Comparison of ENCODE assay signal across 11 cellular contexts in the genomic region with DNA sequence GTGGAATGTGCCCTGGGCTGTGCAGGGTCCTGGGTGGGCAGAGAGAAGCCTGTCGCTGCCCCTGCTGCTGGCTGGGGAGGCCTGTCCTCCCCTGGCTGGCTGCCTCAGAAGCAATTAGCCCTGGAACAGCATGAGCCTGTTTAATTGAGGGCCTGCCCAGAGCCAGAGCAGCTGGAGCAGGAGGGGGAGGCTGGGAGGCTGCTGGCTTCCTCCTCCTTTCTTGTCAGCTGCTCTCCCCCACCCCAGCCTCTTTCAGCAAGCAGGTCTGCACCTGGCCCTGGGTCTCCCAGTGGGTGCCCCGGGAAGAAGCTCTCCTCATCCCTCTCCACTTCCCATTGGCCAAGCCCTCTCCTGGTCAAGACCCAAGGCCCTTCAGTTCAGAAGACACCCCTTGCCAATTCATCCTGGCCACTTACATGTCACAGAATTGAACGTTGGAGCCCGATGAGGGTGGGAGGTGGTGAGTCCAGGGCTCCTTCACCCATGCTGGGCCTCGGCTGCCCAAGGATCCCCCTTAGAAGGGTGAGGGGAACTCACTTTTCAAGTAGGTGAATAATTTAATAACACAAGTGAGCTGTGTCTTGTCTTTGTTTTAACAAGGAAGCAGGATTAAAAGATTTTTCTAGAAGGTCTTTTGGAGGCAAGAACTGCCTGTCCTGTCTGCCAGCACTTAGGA. TPM values are rescaled to one million over a fixed set of nuclear protein-coding genes. Genes with fewer than 3 reads are reported as not detected.
DNase-seq lines count a peak whose midpoint lies in the region; ATAC-seq and TF ChIP-seq lines count a peak whose summit lies in the region.
"Had no signal": no experiment of that assay in that cellular context is flagged by ENCODE, and none has a peak within 500 bp of the region (broad histone marks: within the 10 kb centered on the region; RNA-seq: fewer than 3 reads in every experiment).

No MANE protein-coding gene starts in this region.

- peak overlapping the region; percentile 33 for H3K9ac ChIP-seq in NT2/D1 (ENCODE audit: insufficient read length, low read depth)

- H3K36me3 ChIP-seq in NT2/D1 (ENCODE audit: insufficient read depth, insufficient read length, low read length) (peaks cover 47% of the 10 kb centered on the region), hepatocyte (replicated peaks; ENCODE audit: insufficient read depth, low read depth) (no peaks in the 10 kb centered on the region), MG63 (peaks cover 49% of the 10 kb centered on the region)

- TF ChIP-seq CTCF in hepatocyte (IDR thresholded peaks at IDR 0.05; ENCODE audit: poor library complexity), result no peak

- H3K36me3 Mint-ChIP-seq in activated T-cell treated with anti-CD3 and anti-CD28 coated beads, Interleukin-2, amount 50 U/mL, for 24 hours (ENCODE audit: low read depth), result peaks cover 45% of the 10 kb centered on the region

- peaks cover 18% of the 10 kb centered on the region for H3K4me1 ChIP-seq in NT2/D1 (ENCODE audit: insufficient read depth, insufficient read length)
- peaks cover 13% of the 10 kb centered on the region for H3K4me1 ChIP-seq in hepatocyte (ENCODE audit: insufficient read depth)

- H3K79me2 ChIP-seq in hepatocyte, result no peaks in the 10 kb centered on the region

- no peak overlapping the region for H2AFZ ChIP-seq in hepatocyte

- peak overlapping the region; percentile 66 for H3K27ac Mint-ChIP-seq in activated T-cell treated with anti-CD3 and anti-CD28 coated beads, Interleukin-2, amount 50 U/mL, for 24 hours

- no peak overlapping the region for H3K4me3 ChIP-seq in NT2/D1 (ENCODE audit: insufficient read length, low read depth)
- no peak overlapping the region for H3K4me3 ChIP-seq in hepatocyte
- H3K4me3 ChIP-seq in MG63, result no peak overlapping the region
- H3K4me3 ChIP-seq: SJSA1, tibial artery had no signal

- WGBS in hepatocyte (ENCODE audit: low lambda C conversion rate, missing lambda C conversion rate), result 81% methylated on average over 5 of the region's 5 CpGs

- H3K4me2 ChIP-seq in hepatocyte, result no peak overlapping the region

- H3K27me3 ChIP-seq in NT2/D1 (ENCODE audit: insufficient read depth, insufficient read length) (no peaks in the 10 kb centered on the region), hepatocyte (no peaks in the 10 kb centered on the region), MG63 (no peaks in the 10 kb centered on the region)
- H3K27me3 ChIP-seq: SJSA1, tibial artery had no signal

- H3K9me2 ChIP-seq in hepatocyte (replicated peaks; ENCODE audit: insufficient read depth), result no peaks in the 10 kb centered on the region

- no peak for ATAC-seq in HG02852 (IDR thresholded peaks at IDR 0.05; ENCODE audit: unreplicated experiment)

- DNase-seq in activated T-cell treated with anti-CD3 and anti-CD28 coated beads, Interleukin-2, amount 50 U/mL, for 24 hours, result peak; percentile 29
- no peak for DNase-seq in activated T-cell treated with anti-CD3 and anti-CD28 coated beads, Interleukin-2, amount 50 U/mL, for 1 hour
- DNase-seq in NT2/D1 (ENCODE audit: low read depth, low spot score) (no peak), hepatocyte (ENCODE audit: low spot score) (no peak), superior temporal gyrus (ENCODE audit: extremely low spot score) (peak; percentile 62), DMS53 treated with DMSO at 0.1 percent for 48 hours (lab: John Stamatoyannopoulos, UW; ENCODE audit: unreplicated experiment) (no peak), MG63 (no peak)
- DNase-seq: stimulated activated CD4-positive, alpha-beta T cell treated with anti-CD3 and anti-CD28 coated beads, Interleukin-12 subunit alpha, Interleukin-12 subunit beta, amount 100 ng/mL, for 4 hours had no signal

- H3K9me3 Mint-ChIP-seq in activated T-cell treated with anti-CD3 and anti-CD28 coated beads, Interleukin-2, amount 50 U/mL, for 24 hours, result no peaks in the 10 kb centered on the region

- H3K4me1 Mint-ChIP-seq in activated T-cell treated with anti-CD3 and anti-CD28 coated beads, Interleukin-2, amount 50 U/mL, for 24 hours (ENCODE audit: low read depth), result peaks cover 24% of the 10 kb centered on the region

- H3K9me3 ChIP-seq in NT2/D1 (ENCODE audit: insufficient read depth, low read length) (no peaks in the 10 kb centered on the region), hepatocyte (ENCODE audit: low read depth) (no peaks in the 10 kb centered on the region), MG63 (no peaks in the 10 kb centered on the region)
- H3K9me3 ChIP-seq: SJSA1, tibial artery had no signal

- no peaks in the 10 kb centered on the region for H3K27me3 Mint-ChIP-seq in activated T-cell treated with anti-CD3 and anti-CD28 coated beads, Interleukin-2, amount 50 U/mL, for 24 hours

- no peaks in the 10 kb centered on the region for H4K20me1 ChIP-seq in hepatocyte (ENCODE audit: insufficient read depth, poor library complexity, severe bottlenecking)

- peak overlapping the region; percentile 48 for H3K27ac ChIP-seq in hepatocyte
- H3K27ac ChIP-seq: SJSA1, tibial artery had no signal

- no peak overlapping the region for H3K4me3 Mint-ChIP-seq in activated T-cell treated with anti-CD3 and anti-CD28 coated beads, Interleukin-2, amount 50 U/mL, for 24 hours

RNA-seq across cellular contexts. Expression of gene AMPD2, which starts 13.2 kb away (rescaled TPM):
- total RNA-seq in hepatocyte, result 63.1 and 81.9 TPM in 2 replicates
- 80.9 and 101 TPM in 2 replicates for polyA plus RNA-seq in hepatocyte
- 119 and 172 TPM in 2 replicates for total RNA-seq in MG63 (2014; rRNA removed; shearing (Covaris generic); ENCODE audit: low replicate concordance)

RNA-seq across cellular contexts. Expression of gene GNAT2, which starts 13.4 kb away (rescaled TPM):
- total RNA-seq in hepatocyte, result 0.96 TPM in 1 of 2 replicates, not detected in the other
- polyA plus RNA-seq in hepatocyte, result 0.18 and 0.19 TPM in 2 replicates
- total RNA-seq in MG63 (2014; rRNA removed; shearing (Covaris generic); ENCODE audit: low replicate concordance), result 0.10 TPM in 1 of 2 replicates, not detected in the other

RNA-seq across cellular contexts. Expression of gene GSTM4, which starts 23.1 kb away (rescaled TPM):
- 64.5 and 99.9 TPM in 2 replicates for total RNA-seq in hepatocyte
- polyA plus RNA-seq in hepatocyte, result 97.4 and 116 TPM in 2 replicates
- 27.9 and 33.5 TPM in 2 replicates for total RNA-seq in MG63 (2014; rRNA removed; shearing (Covaris generic); ENCODE audit: low replicate concordance)

RNA-seq across cellular contexts. Expression of gene GSTM2, which starts 35.0 kb away (rescaled TPM):
- total RNA-seq in hepatocyte, result 46.5 and 48.7 TPM in 2 replicates
- 91.4 and 106 TPM in 2 replicates for polyA plus RNA-seq in hepatocyte
- 20.0 and 22.2 TPM in 2 replicates for total RNA-seq in MG63 (2014; rRNA removed; shearing (Covaris generic); ENCODE audit: low replicate concordance)

RNA-seq across cellular contexts. Expression of gene GSTM1, which starts 54.8 kb away (rescaled TPM):
- 19.9 and 21.1 TPM in 2 replicates for total RNA-seq in hepatocyte
- 44.3 and 47.4 TPM in 2 replicates for polyA plus RNA-seq in hepatocyte
- total RNA-seq in MG63 (2014; rRNA removed; shearing (Covaris generic); ENCODE audit: low replicate concordance), result 67.7 and 86.1 TPM in 2 replicates

Comparison
In these comparisons a context has a peak if more than half of its experiments do, and no peak if none do; other contexts are left out.
1. DNase-seq: peak in activated T-cell treated with anti-CD3 and anti-CD28 coated beads, Interleukin-2, amount 50 U/mL, for 24 hours (single experiment) and superior temporal gyrus (single experiment); none in activated T-cell treated with anti-CD3 and anti-CD28 coated beads, Interleukin-2, amount 50 U/mL, for 1 hour (single experiment), NT2/D1 (single experiment), hepatocyte (single experiment), DMS53 treated with DMSO at 0.1 percent for 48 hours (single experiment) and MG63 (single experiment).